In genomic region chr11:10540915-10541591, GRCh38 we compare ENCODE assay signal across 8 cellular contexts.
DNase-seq lines count a peak whose midpoint lies in the region; ATAC-seq lines count a peak whose summit lies in the region.

Gene RNF141 (minus strand): TSS chr11:10541187. CDS start chr11:10534158, 7,029 bp downstream.

- H3K4me1 Mint-ChIP-seq in central memory CD8-positive, alpha-beta T cell, result peaks cover 18% of the 10 kb centered on the region

- peaks cover 15% of the 10 kb centered on the region for H3K36me3 Mint-ChIP-seq in central memory CD8-positive, alpha-beta T cell (ENCODE audit: insufficient read depth)

- no peaks in the 10 kb centered on the region for H3K9me3 Mint-ChIP-seq in central memory CD8-positive, alpha-beta T cell

- peak; percentile 97 for DNase-seq in AG08396 (ENCODE audit: low spot score)
- peak; percentile 98 for DNase-seq in NCI-H2227 (lab: John Stamatoyannopoulos, UW; ENCODE audit: unreplicated experiment)
- DNase-seq in activated CD4-positive, CD25-positive, alpha-beta regulatory T cell treated with anti-CD3 and anti-CD28 coated beads, Interleukin-2, amount 50 U/mL, for 16 hours (ENCODE audit: low read depth, low spot score), result peak; percentile 87
- peak; percentile 90 to 92 for DNase-seq in central memory CD8-positive, alpha-beta T cell (ENCODE audit: low spot score in 2 of 2)
- DNase-seq in islet precursor cell, result peak; percentile 97
- DNase-seq in stimulated activated CD4-positive, alpha-beta T cell treated with anti-CD3 and anti-CD28 coated beads, Interleukin-15, amount 100 ng/mL, for 1 hour (ENCODE audit: low read depth in 1 of 2, low spot score in 1 of 2), result peak; percentile 92 to 97

- H3K27ac Mint-ChIP-seq in central memory CD8-positive, alpha-beta T cell (ENCODE audit: low read depth), result peak within 1 kb of the TSS; percentile 85

- no peaks in the 10 kb centered on the region for H3K27me3 Mint-ChIP-seq in central memory CD8-positive, alpha-beta T cell

- H3K4me3 Mint-ChIP-seq in central memory CD8-positive, alpha-beta T cell, result peak within 1 kb of the TSS; percentile 83

- ATAC-seq in GM18907 (IDR thresholded peaks at IDR 0.05; ENCODE audit: unreplicated experiment) (peak; percentile 99), HG03159 (IDR thresholded peaks at IDR 0.05; ENCODE audit: unreplicated experiment) (peak; percentile 97)
- peak; percentile 94 for ATAC-seq in central memory CD8-positive, alpha-beta T cell (replicated peaks; ENCODE audit: extremely low read depth, poor library complexity, severe bottlenecking)

Comparison
In these comparisons a context has a peak if more than half of its experiments do, and no peak if none do; other contexts are left out.
1. Peak in every context shown above with its lines: DNase-seq and ATAC-seq.